ENCODE assay signal across 8 cellular contexts in genomic region chr9:41358682-41359081, GRCh38.
DNase-seq lines count a peak whose midpoint lies in the region; ATAC-seq, FAIRE-seq and TF ChIP-seq lines count a peak whose summit lies in the region.
"Not testable (repeated sequence)": the region's sequence is repeated elsewhere in the genome, so short reads cannot be mapped to it uniquely, and the experiment has no call there.

No MANE protein-coding gene starts in this region.

- H3K36me3 Mint-ChIP-seq in activated CD4-positive, alpha-beta T cell treated with anti-CD3 and anti-CD28 coated beads for 36 hours (ENCODE audit: low read depth); astrocyte (ENCODE audit: low read depth, unreplicated experiment); nephron (ENCODE audit: low read depth): not testable (repeated sequence)

- H3K9me3 ChIP-seq in AG04450 (ENCODE audit: control insufficient read depth, insufficient read depth, low read length); astrocyte (ENCODE audit: insufficient read depth, low read depth, low read length): not testable (repeated sequence)

- H3K9me3 Mint-ChIP-seq in activated CD4-positive, alpha-beta T cell treated with anti-CD3 and anti-CD28 coated beads for 36 hours (ENCODE audit: low read depth); astrocyte (ENCODE audit: unreplicated experiment); nephron: not testable (repeated sequence)

- not testable (repeated sequence) for H3K27me3 Mint-ChIP-seq in activated CD4-positive, alpha-beta T cell treated with anti-CD3 and anti-CD28 coated beads for 36 hours; astrocyte (ENCODE audit: low read depth, unreplicated experiment); nephron (ENCODE audit: low read depth)

- not testable (repeated sequence) for H4K20me1 ChIP-seq in astrocyte (ENCODE audit: insufficient read depth, low read length)

- H3K27ac ChIP-seq in AG04450 (ENCODE audit: low read depth, low read length) = not testable (repeated sequence)
- H3K27ac ChIP-seq in astrocyte (ENCODE audit: low read depth, low read length) = peak overlapping the region; percentile 58

- H3K4me1 Mint-ChIP-seq in activated CD4-positive, alpha-beta T cell treated with anti-CD3 and anti-CD28 coated beads for 36 hours; astrocyte (ENCODE audit: low read depth, unreplicated experiment); nephron: not testable (repeated sequence)

- intact Hi-C loops in activated CD4-positive, alpha-beta T cell treated with anti-CD3 and anti-CD28 coated beads for 36 hours (cut with DNase I, micrococcal nuclease); Right ventricle myocardium inferior (cut with DNase I): not testable (repeated sequence)

- H3K4me1 ChIP-seq in astrocyte (ENCODE audit: insufficient read depth, low read length) = not testable (repeated sequence)

- FAIRE-seq in astrocyte (lab: Jason Lieb, UNC) = not testable (repeated sequence)

- H2AFZ ChIP-seq in astrocyte (ENCODE audit: low read depth, low read length) = peak overlapping the region; percentile 77

- ATAC-seq in activated CD4-positive, alpha-beta T cell treated with anti-CD3 and anti-CD28 coated beads for 36 hours; Right ventricle myocardium inferior: not testable (repeated sequence)

- H3K36me3 ChIP-seq in astrocyte (ENCODE audit: insufficient read depth, low read length) = not testable (repeated sequence)

- peak overlapping the region; percentile 84 for H3K9ac ChIP-seq in astrocyte (ENCODE audit: low read length)

- CTCF ChIA-PET in AG04450 (lab: Charles Lee); activated CD4-positive, alpha-beta T cell treated with anti-CD3 and anti-CD28 coated beads for 36 hours (lab: Charles Lee): not testable (repeated sequence)

- not testable (repeated sequence) for H3K79me2 ChIP-seq in astrocyte (ENCODE audit: insufficient read depth, low read length)

- H3K4me3 Mint-ChIP-seq in activated CD4-positive, alpha-beta T cell treated with anti-CD3 and anti-CD28 coated beads for 36 hours = peak overlapping the region; percentile 97
- H3K4me3 Mint-ChIP-seq in astrocyte (ENCODE audit: unreplicated experiment) (peak overlapping the region; percentile 97), nephron (peak overlapping the region; percentile 96 to 99 (median 99))

- DNase-seq in AG04450 (ENCODE audit: low read depth, low spot score) = not testable (repeated sequence)
- DNase-seq in HS-27A (ENCODE audit: low read depth) (peak; percentile 60), NCI-H82 (lab: John Stamatoyannopoulos, UW) (peak; percentile 44), astrocyte (ENCODE audit: low read depth) (peak; percentile 10), Right ventricle myocardium inferior (ENCODE audit: missing footprints) (peak; percentile 92)
- peak; percentile 87 for DNase-seq in activated CD4-positive, alpha-beta T cell treated with anti-CD3 and anti-CD28 coated beads for 36 hours
- DNase-seq in stimulated activated CD4-positive, alpha-beta T cell treated with anti-CD3 and anti-CD28 coated beads, TNF-alpha, amount 100 ng/mL, for 48 hours (ENCODE audit: low read depth in 3 of 3) = peak; percentile 68 to 80 (median 76)

- H3K4me3 ChIP-seq in AG04450 (ENCODE audit: low read depth, low read length) = peak overlapping the region; percentile 71
- H3K4me3 ChIP-seq in astrocyte (ENCODE audit: insufficient read depth, low read depth, low read length) = peak overlapping the region; percentile 75

- not testable (repeated sequence) for H3K27me3 ChIP-seq in AG04450 (ENCODE audit: control insufficient read depth, insufficient read depth, low read length); astrocyte (ENCODE audit: insufficient read depth, low read length)

- H3K4me2 ChIP-seq in astrocyte (ENCODE audit: low read length) = peak overlapping the region; percentile 80

- not testable (repeated sequence) for TF ChIP-seq CTCF in AG04450 (IDR thresholded peaks at IDR 0.05; ENCODE audit: low read depth, low read length); astrocyte (IDR thresholded peaks at IDR 0.05; ENCODE audit: insufficient read depth, low read depth, low read length); nephron (IDR thresholded peaks at IDR 0.05; ENCODE audit: unreplicated experiment in 3 of 3)

- H3K27ac Mint-ChIP-seq in activated CD4-positive, alpha-beta T cell treated with anti-CD3 and anti-CD28 coated beads for 36 hours = peak overlapping the region; percentile 63
- H3K27ac Mint-ChIP-seq in astrocyte (ENCODE audit: unreplicated experiment) (peak overlapping the region; percentile 77), nephron (peak overlapping the region; percentile 89 to 97 (median 93))

- POLR2A ChIA-PET in AG04450 (lab: Yijun Ruan, JAX); activated CD4-positive, alpha-beta T cell treated with anti-CD3 and anti-CD28 coated beads for 36 hours (lab: Charles Lee): not testable (repeated sequence)
